In genomic region chr11:18722293-18722637, GRCh38 we compare ENCODE assay signal across 8 cellular contexts. TPM values are rescaled to one million over a fixed set of nuclear protein-coding genes. Genes with fewer than 3 reads are reported as not detected.
A peak's percentile ranks its signal among the peaks of the same experiment; 100 is the strongest.
DNase-seq lines count a peak whose midpoint lies in the region; ATAC-seq and TF ChIP-seq lines count a peak whose summit lies in the region.

No MANE protein-coding gene starts in this region.

- no peaks in the 10 kb centered on the region for H3K27me3 ChIP-seq in colonic mucosa
- H3K27me3 ChIP-seq in skeletal muscle satellite cell (ENCODE audit: control insufficient read depth, insufficient read depth, low read length): peaks cover 53% of the 10 kb centered on the region

- peak; percentile 10 for ATAC-seq in HG03135 (IDR thresholded peaks at IDR 0.05; ENCODE audit: unreplicated experiment)

- no peaks in the 10 kb centered on the region for H3K4me1 ChIP-seq in colonic mucosa
- peaks cover 14% of the 10 kb centered on the region for H3K4me1 ChIP-seq in skeletal muscle satellite cell (ENCODE audit: control insufficient read depth, insufficient read depth, low read length)

- H3K36me3 ChIP-seq in colonic mucosa: no peaks in the 10 kb centered on the region
- no peaks in the 10 kb centered on the region for H3K36me3 ChIP-seq in skeletal muscle satellite cell (ENCODE audit: insufficient read depth, low read length)

- H3K27me3 Mint-ChIP-seq in activated CD4-positive, alpha-beta T cell treated with anti-CD3 and anti-CD28 coated beads, Interleukin-2, amount 10 ng/mL, durations not matched to agents 7 days and 5 days: peaks cover 8% of the 10 kb centered on the region

- no peak overlapping the region for H3K27ac Mint-ChIP-seq in activated CD4-positive, alpha-beta T cell treated with anti-CD3 and anti-CD28 coated beads, Interleukin-2, amount 10 ng/mL, durations not matched to agents 7 days and 5 days

- peak overlapping the region; percentile 91 for H3K4me2 ChIP-seq in skeletal muscle satellite cell (ENCODE audit: low read length)

- peak overlapping the region; percentile 17 for H3K4me3 Mint-ChIP-seq in activated CD4-positive, alpha-beta T cell treated with anti-CD3 and anti-CD28 coated beads, Interleukin-2, amount 10 ng/mL, durations not matched to agents 7 days and 5 days

- peaks cover 3% of the 10 kb centered on the region for H3K4me1 Mint-ChIP-seq in activated CD4-positive, alpha-beta T cell treated with anti-CD3 and anti-CD28 coated beads, Interleukin-2, amount 10 ng/mL, durations not matched to agents 7 days and 5 days

- peak; percentile 9 for TF ChIP-seq CTCF in colonic mucosa (IDR thresholded peaks at IDR 0.05)

- H3K9me3 ChIP-seq in colonic mucosa (no peaks in the 10 kb centered on the region), skeletal muscle satellite cell (replicated peaks; ENCODE audit: low read length) (no peaks in the 10 kb centered on the region)

- no peaks in the 10 kb centered on the region for H3K36me3 Mint-ChIP-seq in activated CD4-positive, alpha-beta T cell treated with anti-CD3 and anti-CD28 coated beads, Interleukin-2, amount 10 ng/mL, durations not matched to agents 7 days and 5 days (ENCODE audit: low read depth)

- H3K4me3 ChIP-seq in colonic mucosa: no peak overlapping the region
- H3K4me3 ChIP-seq in skeletal muscle satellite cell (ENCODE audit: low read length): no peak overlapping the region

- H3K9me3 Mint-ChIP-seq in activated CD4-positive, alpha-beta T cell treated with anti-CD3 and anti-CD28 coated beads, Interleukin-2, amount 10 ng/mL, durations not matched to agents 7 days and 5 days: no peaks in the 10 kb centered on the region

- POLR2A ChIA-PET in activated CD4-positive, alpha-beta T cell treated with anti-CD3 and anti-CD28 coated beads, Interleukin-2, amount 10 ng/mL, durations not matched to agents 7 days and 5 days (lab: Charles Lee): no interaction called here

- intact Hi-C loops in colonic mucosa (cut with DNase I): no loop called here

- CTCF ChIA-PET in activated CD4-positive, alpha-beta T cell treated with anti-CD3 and anti-CD28 coated beads, Interleukin-2, amount 10 ng/mL, durations not matched to agents 7 days and 5 days (lab: Charles Lee): interaction anchor here (0.6 to 3.2 kb wide), 26 partner anchors 9 to 466 kb away, joined by 3 to 24 read pairs (median 4); partner anchors contain the start of genes TMEM86A and TSG101

- DNase-seq in activated CD4-positive, alpha-beta T cell treated with anti-CD3 and anti-CD28 coated beads, Interleukin-2, amount 10 ng/mL, durations not matched to agents 7 days and 5 days: no peak
- no peak for DNase-seq in activated CD4-positive, alpha-beta T cell treated with anti-CD3 and anti-CD28 coated beads, Interleukin-2, amount 50 U/mL, for 4 hours
- DNase-seq in colonic mucosa: no peak
- DNase-seq in occipital lobe (lab: John Stamatoyannopoulos, UW): no peak
- DNase-seq in NCI-H1105 (lab: John Stamatoyannopoulos, UW): no peak
- DNase-seq in H4 (ENCODE audit: low spot score): no peak

- H3K9ac ChIP-seq in colonic mucosa (ENCODE audit: low read depth in 2 of 2, low read length in 2 of 2) (no peak overlapping the region), skeletal muscle satellite cell (ENCODE audit: low read depth, low read length) (no peak overlapping the region)

- H3K27ac ChIP-seq in colonic mucosa: no peak overlapping the region

RNA-seq across cellular contexts. Expression of gene IGSF22, which starts 3.7 kb away (rescaled TPM):
- under 1 TPM in 1 of 2 experiments, not detected in 1; 0.05 TPM for total RNA-seq in activated CD4-positive, alpha-beta T cell treated with anti-CD3 and anti-CD28 coated beads, Interleukin-2, amount 10 ng/mL, durations not matched to agents 7 days and 5 days
- total RNA-seq in colonic mucosa: 1 to 10 TPM in 1 of 2 donors, under 1 TPM in 1; 0.42 to 1.3 TPM
- total RNA-seq in skeletal muscle satellite cell (2012; rRNA removed): under 0.01 TPM in 1 of 2 replicates, not detected in the other
- 0.16 TPM for total RNA-seq in occipital lobe
- not detected in 2 replicates for total RNA-seq in H4 (2014; rRNA removed; shearing (Covaris generic))

RNA-seq across cellular contexts. Expression of gene TMEM86A, which starts 23.7 kb away (rescaled TPM):
- under 1 TPM; 0.25 to 0.42 TPM for total RNA-seq in activated CD4-positive, alpha-beta T cell treated with anti-CD3 and anti-CD28 coated beads, Interleukin-2, amount 10 ng/mL, durations not matched to agents 7 days and 5 days
- total RNA-seq in colonic mucosa (1 to 10 TPM in 1 of 2 donors, under 1 TPM in 1; 0.89 to 1.4 TPM), occipital lobe (6.9 TPM)
- total RNA-seq in skeletal muscle satellite cell (2012; rRNA removed): 0.25 and 0.44 TPM in 2 replicates
- 3.5 and 3.8 TPM in 2 replicates for total RNA-seq in H4 (2014; rRNA removed; shearing (Covaris generic))
